ENCODE assay signal across 2 cellular contexts in genomic region chr10:73629165-73629564, GRCh38.
TF ChIP-seq lines count a peak whose summit lies in the region.

No MANE protein-coding gene starts in this region.

TF ChIP-seq in Ishikawa, 13 proteins besides CTCF, POLR2A, EP300 and RAD21:
- TF ChIP-seq TCF12 (IDR thresholded peaks at IDR 0.05; ENCODE audit: low read depth): no peak
- peak; percentile 45; the same call in 1 of the 2 replicates for TF ChIP-seq CEBPB (IDR thresholded peaks at IDR 0.05)

TF ChIP-seq in H1, 55 proteins besides CTCF, POLR2A, EP300 and RAD21:
- TF ChIP-seq CEBPB (IDR thresholded peaks at IDR 0.05; ENCODE audit: low read depth, low read length): 0 out of 2 replicates have a peak, but pooled peaks have one; percentile 2
- no peak for TF ChIP-seq EZH2 (IDR thresholded peaks at IDR 0.05; ENCODE audit: low read depth, low read length, severe bottlenecking)
- no peak for TF ChIP-seq JUN (IDR thresholded peaks at IDR 0.05; ENCODE audit: low read depth, low read length)
